Comparison of ENCODE assay signal across 1 cellular context in genomic region chr16:85536073-85536410, GRCh38.
A peak's percentile ranks its signal among the peaks of the same experiment; 100 is the strongest.
TF ChIP-seq lines count a peak whose summit lies in the region.

No MANE protein-coding gene starts in this region.

TF ChIP-seq in HepG2, 621 proteins besides CTCF, POLR2A, EP300 and RAD21 (continued from another document and continues in another):
- TF ChIP-seq KIAA2018 (CRISPR knock-in tag; IDR thresholded peaks at IDR 0.05; ENCODE audit: borderline replicate concordance): no peak
- TF ChIP-seq NCOA5 (CRISPR knock-in tag; IDR thresholded peaks at IDR 0.05): no peak
- TF ChIP-seq ZFP36L1 (CRISPR knock-in tag; IDR thresholded peaks at IDR 0.05): 0 out of 2 replicates have a peak, but pooled peaks have one; percentile 48
- no peak; a peak in 1 of 4 replicates for TF ChIP-seq NR2F1 (CRISPR knock-in tag; IDR thresholded peaks at IDR 0.05)
- TF ChIP-seq ZXDC (CRISPR knock-in tag; IDR thresholded peaks at IDR 0.05): no peak
- 0 out of 2 replicates have a peak, but pooled peaks have one; percentile 39 for TF ChIP-seq ZNF253 (CRISPR knock-in tag; IDR thresholded peaks at IDR 0.05; ENCODE audit: borderline replicate concordance)
- TF ChIP-seq SNAPC4 (CRISPR knock-in tag; IDR thresholded peaks at IDR 0.05): no peak
- TF ChIP-seq RNF2 (conservative IDR thresholded peaks at IDR 0.05; ENCODE audit: low read depth): no peak
- no peak for TF ChIP-seq DBP (CRISPR knock-in tag; IDR thresholded peaks at IDR 0.05; ENCODE audit: not compliant biosample characterization)
- 0 out of 2 replicates have a peak, but pooled peaks have one; percentile 42 for TF ChIP-seq ZSCAN21 (CRISPR knock-in tag; IDR thresholded peaks at IDR 0.05; ENCODE audit: borderline replicate concordance)
- TF ChIP-seq ZNF143 (CRISPR knock-in tag; IDR thresholded peaks at IDR 0.05): 0 out of 2 replicates have a peak, but pooled peaks have one; percentile 17
- TF ChIP-seq NKX3-1 (CRISPR knock-in tag; IDR thresholded peaks at IDR 0.05): peak; percentile 25; the same call in 1 of the 2 replicates
- no peak for TF ChIP-seq PHF21A (CRISPR knock-in tag; IDR thresholded peaks at IDR 0.05)
- no peak for TF ChIP-seq TP53 (CRISPR knock-in tag; conservative IDR thresholded peaks at IDR 0.05)
- no peak for TF ChIP-seq SNAPC2 (CRISPR knock-in tag; IDR thresholded peaks at IDR 0.05)
- TF ChIP-seq KLF11 (CRISPR knock-in tag; IDR thresholded peaks at IDR 0.05): 0 out of 2 replicates have a peak, but pooled peaks have one; percentile 6
- TF ChIP-seq ZHX1 (CRISPR knock-in tag; IDR thresholded peaks at IDR 0.05; ENCODE audit: low read depth): 0 out of 2 replicates have a peak, but pooled peaks have one; percentile 61
- TF ChIP-seq ZNF776 (CRISPR knock-in tag; IDR thresholded peaks at IDR 0.05): no peak; the same call in 1 of the 2 replicates
- TF ChIP-seq TOE1 (CRISPR knock-in tag; IDR thresholded peaks at IDR 0.05): no peak
- no peak for TF ChIP-seq U2AF2 (IDR thresholded peaks at IDR 0.05; ENCODE audit: low read depth, low read length)
- TF ChIP-seq ZNF816 (CRISPR knock-in tag; IDR thresholded peaks at IDR 0.05; ENCODE audit: borderline replicate concordance): no peak; the same call in 1 of the 2 replicates
- TF ChIP-seq KLF6 (CRISPR knock-in tag; IDR thresholded peaks at IDR 0.05): no peak
- TF ChIP-seq ZNF619 (CRISPR knock-in tag; IDR thresholded peaks at IDR 0.05): no peak
- no peak for TF ChIP-seq PAWR (CRISPR knock-in tag; IDR thresholded peaks at IDR 0.05; ENCODE audit: borderline replicate concordance)
- TF ChIP-seq FLYWCH1 (CRISPR knock-in tag; IDR thresholded peaks at IDR 0.05): no peak
- TF ChIP-seq ZSCAN12 (CRISPR knock-in tag; IDR thresholded peaks at IDR 0.05): 0 out of 2 replicates have a peak, but pooled peaks have one; percentile 24
- no peak for TF ChIP-seq ZNF749 (CRISPR knock-in tag; IDR thresholded peaks at IDR 0.05; ENCODE audit: borderline replicate concordance)
- TF ChIP-seq ZNF547 (CRISPR knock-in tag; IDR thresholded peaks at IDR 0.05): no peak; the same call in none of the 2 replicates
- TF ChIP-seq ZBTB2 (CRISPR knock-in tag; IDR thresholded peaks at IDR 0.05; ENCODE audit: low read depth): no peak
- TF ChIP-seq JARID2 (CRISPR knock-in tag; IDR thresholded peaks at IDR 0.05; ENCODE audit: insufficient replicate concordance): no peak
- TF ChIP-seq KDM5B (CRISPR knock-in tag; IDR thresholded peaks at IDR 0.05; ENCODE audit: borderline replicate concordance): no peak
- no peak for TF ChIP-seq ATF5 (CRISPR knock-in tag; IDR thresholded peaks at IDR 0.05; ENCODE audit: low read depth)
- no peak for TF ChIP-seq ZNF639 (CRISPR knock-in tag; conservative IDR thresholded peaks at IDR 0.05)
- no peak for TF ChIP-seq ZSCAN31 (CRISPR knock-in tag; IDR thresholded peaks at IDR 0.05; ENCODE audit: low read depth)
